In genomic region chr16:90077757-90078593, GRCh38 we compare ENCODE assay signal across 8 cellular contexts. TPM values are rescaled to one million over a fixed set of nuclear protein-coding genes. Genes with fewer than 3 reads are reported as not detected.
DNase-seq lines count a peak whose midpoint lies in the region; ATAC-seq and TF ChIP-seq lines count a peak whose summit lies in the region.

No MANE protein-coding gene starts in this region.

- H3K36me3 Mint-ChIP-seq in activated naive CD4-positive, alpha-beta T cell treated with anti-CD3 and anti-CD28 coated beads, Interleukin-2, amount 10 ng/mL, durations not matched to agents 7 days and 5 days: no peaks in the 10 kb centered on the region
- no peaks in the 10 kb centered on the region for H3K36me3 Mint-ChIP-seq in activated CD4-positive, alpha-beta memory T cell treated with anti-CD3 and anti-CD28 coated beads, Interleukin-2, amount 10 ng/mL, durations not matched to agents 7 days and 5 days (ENCODE audit: low read depth)

- no peak overlapping the region for H3K27ac ChIP-seq in foreskin keratinocyte

- ATAC-seq in HG02610 (IDR thresholded peaks at IDR 0.05; ENCODE audit: unreplicated experiment): peak; percentile 20
- peak; percentile 34 for ATAC-seq in foreskin keratinocyte
- peak; percentile 9 for ATAC-seq in omental fat pad (ENCODE audit: low FRiP score)

- CTCF ChIA-PET in activated naive CD4-positive, alpha-beta T cell treated with anti-CD3 and anti-CD28 coated beads, Interleukin-2, amount 10 ng/mL, durations not matched to agents 7 days and 5 days (lab: Charles Lee): interaction anchor here (0.6 kb wide), 1 partner anchor 148 kb away, joined by 3 read pairs; no protein-coding TSS in a partner anchor
- CTCF ChIA-PET in activated CD4-positive, alpha-beta memory T cell treated with anti-CD3 and anti-CD28 coated beads, Interleukin-2, amount 10 ng/mL, durations not matched to agents 7 days and 5 days (lab: Charles Lee): interaction anchor here (0.7 kb wide), 1 partner anchor 183 kb away, joined by 3 read pairs; no protein-coding TSS in a partner anchor

- H3K9me3 Mint-ChIP-seq in activated naive CD4-positive, alpha-beta T cell treated with anti-CD3 and anti-CD28 coated beads, Interleukin-2, amount 10 ng/mL, durations not matched to agents 7 days and 5 days: no peaks in the 10 kb centered on the region
- H3K9me3 Mint-ChIP-seq in activated CD4-positive, alpha-beta memory T cell treated with anti-CD3 and anti-CD28 coated beads, Interleukin-2, amount 10 ng/mL, durations not matched to agents 7 days and 5 days: no peaks in the 10 kb centered on the region

- H3K4me3 Mint-ChIP-seq in activated naive CD4-positive, alpha-beta T cell treated with anti-CD3 and anti-CD28 coated beads, Interleukin-2, amount 10 ng/mL, durations not matched to agents 7 days and 5 days: peak overlapping the region; percentile 77
- peak overlapping the region; percentile 71 for H3K4me3 Mint-ChIP-seq in activated CD4-positive, alpha-beta memory T cell treated with anti-CD3 and anti-CD28 coated beads, Interleukin-2, amount 10 ng/mL, durations not matched to agents 7 days and 5 days

- peaks cover 35% of the 10 kb centered on the region for H3K4me1 Mint-ChIP-seq in activated naive CD4-positive, alpha-beta T cell treated with anti-CD3 and anti-CD28 coated beads, Interleukin-2, amount 10 ng/mL, durations not matched to agents 7 days and 5 days
- peaks cover 26% of the 10 kb centered on the region for H3K4me1 Mint-ChIP-seq in activated CD4-positive, alpha-beta memory T cell treated with anti-CD3 and anti-CD28 coated beads, Interleukin-2, amount 10 ng/mL, durations not matched to agents 7 days and 5 days

- H3K4me1 ChIP-seq in foreskin keratinocyte: no peaks in the 10 kb centered on the region

- POLR2A ChIA-PET in activated CD4-positive, alpha-beta memory T cell treated with anti-CD3 and anti-CD28 coated beads, Interleukin-2, amount 10 ng/mL, durations not matched to agents 7 days and 5 days (lab: Charles Lee): no interaction called here

- H3K27me3 ChIP-seq in foreskin keratinocyte: peaks cover 6% of the 10 kb centered on the region

- peaks cover 59% of the 10 kb centered on the region for H3K27me3 Mint-ChIP-seq in activated naive CD4-positive, alpha-beta T cell treated with anti-CD3 and anti-CD28 coated beads, Interleukin-2, amount 10 ng/mL, durations not matched to agents 7 days and 5 days
- peaks cover 28% of the 10 kb centered on the region for H3K27me3 Mint-ChIP-seq in activated CD4-positive, alpha-beta memory T cell treated with anti-CD3 and anti-CD28 coated beads, Interleukin-2, amount 10 ng/mL, durations not matched to agents 7 days and 5 days

- TF ChIP-seq CTCF in foreskin keratinocyte (conservative IDR thresholded peaks at IDR 0.05) (no peak), omental fat pad (IDR thresholded peaks at IDR 0.05) (no peak)

- DNase-seq in activated naive CD4-positive, alpha-beta T cell treated with anti-CD3 and anti-CD28 coated beads, Interleukin-2, amount 10 ng/mL, durations not matched to agents 7 days and 5 days: no peak
- no peak for DNase-seq in activated naive CD4-positive, alpha-beta T cell treated with anti-CD3 and anti-CD28 coated beads, Interleukin-2, amount 50 U/mL, for 16 hours
- DNase-seq in NCI-H146 (lab: John Stamatoyannopoulos, UW): peak; percentile 60
- DNase-seq in activated CD4-positive, alpha-beta memory T cell treated with anti-CD3 and anti-CD28 coated beads, Interleukin-2, amount 10 ng/mL, durations not matched to agents 7 days and 5 days: no peak
- DNase-seq in foreskin keratinocyte: peak in 1 of 2 donors; percentile 10
- DNase-seq in omental fat pad (ENCODE audit: low spot score): no peak
- no peak for DNase-seq in GM19238 (ENCODE audit: insufficient read length, low spot score)

- H3K27ac Mint-ChIP-seq in activated naive CD4-positive, alpha-beta T cell treated with anti-CD3 and anti-CD28 coated beads, Interleukin-2, amount 10 ng/mL, durations not matched to agents 7 days and 5 days: peak overlapping the region; percentile 15
- peak overlapping the region; percentile 27 for H3K27ac Mint-ChIP-seq in activated CD4-positive, alpha-beta memory T cell treated with anti-CD3 and anti-CD28 coated beads, Interleukin-2, amount 10 ng/mL, durations not matched to agents 7 days and 5 days

RNA-seq across cellular contexts. Expression of gene PRDM7, which starts 0.8 kb away (rescaled TPM):
- total RNA-seq in activated CD4-positive, alpha-beta memory T cell treated with anti-CD3 and anti-CD28 coated beads, Interleukin-2, amount 10 ng/mL, durations not matched to agents 7 days and 5 days: not detected
- total RNA-seq in foreskin keratinocyte (not detected in 2 replicates), omental fat pad (not detected)
- not detected in 2 replicates for polyA plus RNA-seq in foreskin keratinocyte

RNA-seq across cellular contexts. Expression of gene DBNDD1, which starts 58.7 kb away (rescaled TPM):
- not detected for total RNA-seq in activated CD4-positive, alpha-beta memory T cell treated with anti-CD3 and anti-CD28 coated beads, Interleukin-2, amount 10 ng/mL, durations not matched to agents 7 days and 5 days
- total RNA-seq in foreskin keratinocyte: 1.8 and 11.8 TPM in 2 replicates
- 2.4 and 14.5 TPM in 2 replicates for polyA plus RNA-seq in foreskin keratinocyte
- total RNA-seq in omental fat pad: 1 to 10 TPM in 3 of 4 donors, not detected in 1; 1.4 to 5.0 (median 3.5) TPM
